In genomic region chr6:149854532-149854931, GRCh38 we compare ENCODE assay signal across 13 cellular contexts. TPM values are rescaled to one million over a fixed set of nuclear protein-coding genes. Genes with fewer than 3 reads are reported as not detected.
DNase-seq lines count a peak whose midpoint lies in the region; ATAC-seq, FAIRE-seq and TF ChIP-seq lines count a peak whose summit lies in the region.
"Had no signal": no experiment of that assay in that cellular context is flagged by ENCODE, and none has a peak within 500 bp of the region (broad histone marks: within the 10 kb centered on the region; RNA-seq: fewer than 3 reads in every experiment).

No MANE protein-coding gene starts in this region.

- H3K9me3 ChIP-seq in astrocyte (ENCODE audit: insufficient read depth, low read depth, low read length) (no peaks in the 10 kb centered on the region), lower lobe of right lung (no peaks in the 10 kb centered on the region)

- H3K27ac ChIP-seq in astrocyte (ENCODE audit: low read depth, low read length) (peak overlapping the region; percentile 98), lower lobe of right lung (no peak overlapping the region)

- H3K9ac ChIP-seq in astrocyte (ENCODE audit: low read length) = peak overlapping the region; percentile 90

- DNase-seq in AG08396 (ENCODE audit: low spot score) (peak; percentile 26), astrocyte (ENCODE audit: low read depth) (no peak), lower lobe of right lung (peak; percentile 70), NCI-H2227 treated with DMSO at 0.1 percent for 48 hours (lab: John Stamatoyannopoulos, UW) (no peak)
- DNase-seq in stimulated activated CD4-positive, alpha-beta T cell treated with anti-CD3 and anti-CD28 coated beads, Interleukin-4, amount 100 ng/mL, for 24 hours = no peak
- no peak for DNase-seq in activated CD8-positive, alpha-beta memory T cell treated with anti-CD3 and anti-CD28 coated beads, Interleukin-2, amount 50 U/mL, for 4 hours
- no peak for DNase-seq in stimulated activated CD8-positive, alpha-beta memory T cell treated with anti-CD3 and anti-CD28 coated beads, Interleukin-4, amount 100 ng/mL, for 48 hours
- DNase-seq: activated CD4-positive, alpha-beta memory T cell treated with anti-CD3 and anti-CD28 coated beads for 36 hours; effector memory CD4-positive, alpha-beta T cell; naive B cell; NCI-H187 had no signal

- H3K4me2 ChIP-seq in astrocyte (ENCODE audit: low read length) = peak overlapping the region; percentile 89

- H3K4me1 Mint-ChIP-seq in astrocyte (ENCODE audit: low read depth, unreplicated experiment) = peaks cover 58% of the 10 kb centered on the region

- no peak for TF ChIP-seq RAD21 in Ishikawa (IDR thresholded peaks at IDR 0.05; ENCODE audit: low read depth)

- H3K9me3 Mint-ChIP-seq in astrocyte (ENCODE audit: unreplicated experiment) = no peaks in the 10 kb centered on the region
- H3K9me3 Mint-ChIP-seq: activated CD4-positive, alpha-beta memory T cell treated with anti-CD3 and anti-CD28 coated beads for 36 hours; activated naive CD4-positive, alpha-beta T cell treated with anti-CD3 and anti-CD28 coated beads, Interleukin-2, amount 50 U/mL, for 24 hours had no signal

- H3K4me1 ChIP-seq in astrocyte (ENCODE audit: insufficient read depth, low read length) = peaks cover 50% of the 10 kb centered on the region
- peaks cover 41% of the 10 kb centered on the region for H3K4me1 ChIP-seq in lower lobe of right lung

- intact Hi-C loops in lower lobe of right lung (cut with DNase I) = no loop called here

- H3K27ac Mint-ChIP-seq in astrocyte (ENCODE audit: unreplicated experiment) = peak overlapping the region; percentile 94
- H3K27ac Mint-ChIP-seq: activated CD4-positive, alpha-beta memory T cell treated with anti-CD3 and anti-CD28 coated beads for 36 hours; activated naive CD4-positive, alpha-beta T cell treated with anti-CD3 and anti-CD28 coated beads, Interleukin-2, amount 50 U/mL, for 24 hours; naive B cell had no signal

- no peaks in the 10 kb centered on the region for H3K36me3 Mint-ChIP-seq in astrocyte (ENCODE audit: low read depth, unreplicated experiment)
- H3K36me3 Mint-ChIP-seq: activated naive CD4-positive, alpha-beta T cell treated with anti-CD3 and anti-CD28 coated beads, Interleukin-2, amount 50 U/mL, for 24 hours; naive B cell had no signal

- H3K27me3 ChIP-seq in astrocyte (ENCODE audit: insufficient read depth, low read length) (no peaks in the 10 kb centered on the region), lower lobe of right lung (ENCODE audit: low read depth) (no peaks in the 10 kb centered on the region)

- no peaks in the 10 kb centered on the region for H4K20me1 ChIP-seq in astrocyte (ENCODE audit: insufficient read depth, low read length)

- no peaks in the 10 kb centered on the region for H3K27me3 Mint-ChIP-seq in astrocyte (ENCODE audit: low read depth, unreplicated experiment)
- H3K27me3 Mint-ChIP-seq: activated CD4-positive, alpha-beta memory T cell treated with anti-CD3 and anti-CD28 coated beads for 36 hours had no signal

- peak overlapping the region; percentile 8 for H3K4me3 Mint-ChIP-seq in astrocyte (ENCODE audit: unreplicated experiment)
- H3K4me3 Mint-ChIP-seq: activated CD4-positive, alpha-beta memory T cell treated with anti-CD3 and anti-CD28 coated beads for 36 hours; activated naive CD4-positive, alpha-beta T cell treated with anti-CD3 and anti-CD28 coated beads, Interleukin-2, amount 50 U/mL, for 24 hours had no signal

- peaks cover 45% of the 10 kb centered on the region for H3K79me2 ChIP-seq in astrocyte (ENCODE audit: insufficient read depth, low read length)

- no peaks in the 10 kb centered on the region for H3K36me3 ChIP-seq in astrocyte (ENCODE audit: insufficient read depth, low read length)
- H3K36me3 ChIP-seq in lower lobe of right lung = no peaks in the 10 kb centered on the region

- no peak for FAIRE-seq in astrocyte (lab: Jason Lieb, UNC)

- no peak for TF ChIP-seq EP300 in Ishikawa (IDR thresholded peaks at IDR 0.05; ENCODE audit: borderline replicate concordance)

- TF ChIP-seq CTCF in astrocyte (IDR thresholded peaks at IDR 0.05; ENCODE audit: insufficient read depth, low read depth, low read length) (no peak), lower lobe of right lung (IDR thresholded peaks at IDR 0.05) (no peak)

- ATAC-seq in lower lobe of right lung = peak; percentile 72 to 77

- H2AFZ ChIP-seq in astrocyte (ENCODE audit: low read depth, low read length) = peak overlapping the region; percentile 4

- H3K4me3 ChIP-seq in astrocyte (ENCODE audit: insufficient read depth, low read depth, low read length) (peak overlapping the region; percentile 68), lower lobe of right lung (no peak overlapping the region)

TF ChIP-seq in Ishikawa, 13 proteins besides CTCF, POLR2A, EP300 and RAD21:
- TF ChIP-seq CEBPB (IDR thresholded peaks at IDR 0.05) (no peak), REST (IDR thresholded peaks at IDR 0.05; ENCODE audit: low read depth) (no peak), TAF1 (IDR thresholded peaks at IDR 0.05; ENCODE audit: low read depth) (no peak), CREB1 (IDR thresholded peaks at IDR 0.05; ENCODE audit: low read depth) (no peak), EGR1 (IDR thresholded peaks at IDR 0.05) (no peak), FOXM1 (IDR thresholded peaks at IDR 0.05; ENCODE audit: borderline replicate concordance, low read depth) (no peak), TEAD4 (IDR thresholded peaks at IDR 0.05) (peak; percentile 56), NFIC (IDR thresholded peaks at IDR 0.05) (peak; percentile 59), TCF12 (IDR thresholded peaks at IDR 0.05; ENCODE audit: low read depth) (no peak), ZBTB7A (IDR thresholded peaks at IDR 0.05; ENCODE audit: low read depth) (no peak), USF1 (IDR thresholded peaks at IDR 0.05) (no peak), YY1 (IDR thresholded peaks at IDR 0.05; ENCODE audit: low read depth) (no peak)
- TF ChIP-seq, protein P1, sequence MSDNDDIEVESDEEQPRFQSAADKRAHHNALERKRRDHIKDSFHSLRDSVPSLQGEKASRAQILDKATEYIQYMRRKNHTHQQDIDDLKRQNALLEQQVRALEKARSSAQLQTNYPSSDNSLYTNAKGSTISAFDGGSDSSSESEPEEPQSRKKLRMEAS (IDR thresholded peaks at IDR 0.05) = 0 out of 2 replicates have a peak, but pooled peaks have one; percentile 4

RNA-seq across cellular contexts. Expression of gene LRP11, which starts 9.6 kb away (rescaled TPM):
- 24.2 and 26.2 TPM in 2 replicates for total RNA-seq in astrocyte
- total RNA-seq in lower lobe of right lung = 38.3 TPM

RNA-seq across cellular contexts. Expression of gene RAET1E, which starts 43.4 kb away (rescaled TPM):
- total RNA-seq in astrocyte (not detected in 2 replicates), lower lobe of right lung (not detected)
- total RNA-seq: activated CD4-positive, alpha-beta memory T cell treated with anti-CD3 and anti-CD28 coated beads for 36 hours had no signal

Comparison
In these comparisons a context has a peak if more than half of its experiments do, and no peak if none do; other contexts are left out.
1. DNase-seq: peak in AG08396 (single experiment) and lower lobe of right lung (single experiment); none in astrocyte (single experiment), stimulated activated CD4-positive, alpha-beta T cell treated with anti-CD3 and anti-CD28 coated beads, Interleukin-4, amount 100 ng/mL, for 24 hours (single experiment), activated CD8-positive, alpha-beta memory T cell treated with anti-CD3 and anti-CD28 coated beads, Interleukin-2, amount 50 U/mL, for 4 hours (single experiment), NCI-H2227 treated with DMSO at 0.1 percent for 48 hours (single experiment) and stimulated activated CD8-positive, alpha-beta memory T cell treated with anti-CD3 and anti-CD28 coated beads, Interleukin-4, amount 100 ng/mL, for 48 hours (single experiment).